1 cellular context compared by ENCODE assay signal in the genomic region with DNA sequence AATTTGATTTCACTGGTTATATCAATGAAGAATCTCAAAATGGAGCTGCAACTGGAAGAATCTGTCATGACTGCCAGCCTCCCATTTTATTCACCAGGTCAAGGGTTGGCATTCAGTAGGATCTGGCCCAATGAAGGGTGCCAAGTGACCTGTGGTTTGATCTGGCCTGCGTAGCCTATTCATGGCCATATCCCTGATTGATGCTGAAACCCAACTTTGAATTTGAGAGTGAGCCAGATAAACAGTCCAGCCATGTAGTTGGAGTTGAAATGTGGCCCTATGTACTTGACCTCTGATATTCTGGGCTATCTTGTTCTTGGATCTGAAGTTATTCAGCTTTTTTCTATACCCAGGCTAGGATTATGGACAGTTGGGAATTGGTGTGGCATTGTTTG.
TF ChIP-seq lines count a peak whose summit lies in the region.

No MANE protein-coding gene starts in this region.

TF ChIP-seq in HCT116, 20 proteins besides CTCF, POLR2A, EP300 and RAD21 (continued from another document):
- TF ChIP-seq, protein P1, sequence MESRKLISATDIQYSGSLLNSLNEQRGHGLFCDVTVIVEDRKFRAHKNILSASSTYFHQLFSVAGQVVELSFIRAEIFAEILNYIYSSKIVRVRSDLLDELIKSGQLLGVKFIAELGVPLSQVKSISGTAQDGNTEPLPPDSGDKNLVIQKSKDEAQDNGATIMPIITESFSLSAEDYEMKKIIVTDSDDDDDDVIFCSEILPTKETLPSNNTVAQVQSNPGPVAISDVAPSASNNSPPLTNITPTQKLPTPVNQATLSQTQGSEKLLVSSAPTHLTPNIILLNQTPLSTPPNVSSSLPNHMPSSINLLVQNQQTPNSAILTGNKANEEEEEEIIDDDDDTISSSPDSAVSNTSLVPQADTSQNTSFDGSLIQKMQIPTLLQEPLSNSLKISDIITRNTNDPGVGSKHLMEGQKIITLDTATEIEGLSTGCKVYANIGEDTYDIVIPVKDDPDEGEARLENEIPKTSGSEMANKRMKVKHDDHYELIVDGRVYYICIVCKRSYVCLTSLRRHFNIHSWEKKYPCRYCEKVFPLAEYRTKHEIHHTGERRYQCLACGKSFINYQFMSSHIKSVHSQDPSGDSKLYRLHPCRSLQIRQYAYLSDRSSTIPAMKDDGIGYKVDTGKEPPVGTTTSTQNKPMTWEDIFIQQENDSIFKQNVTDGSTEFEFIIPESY (IDR thresholded peaks at IDR 0.05; ENCODE audit: extremely low read depth, insufficient replicate concordance, low read length), result no peak
- TF ChIP-seq, protein P2, sequence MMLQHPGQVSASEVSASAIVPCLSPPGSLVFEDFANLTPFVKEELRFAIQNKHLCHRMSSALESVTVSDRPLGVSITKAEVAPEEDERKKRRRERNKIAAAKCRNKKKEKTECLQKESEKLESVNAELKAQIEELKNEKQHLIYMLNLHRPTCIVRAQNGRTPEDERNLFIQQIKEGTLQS (IDR thresholded peaks at IDR 0.05), result no peak
- TF ChIP-seq ELF1 (IDR thresholded peaks at IDR 0.05; ENCODE audit: borderline replicate concordance, low read depth) (no peak), FOSL1 (IDR thresholded peaks at IDR 0.05; ENCODE audit: low read depth) (no peak), ZFX (IDR thresholded peaks at IDR 0.05) (no peak), CEBPB (IDR thresholded peaks at IDR 0.05; ENCODE audit: low read depth) (no peak)
TF ChIP-seq in HCT116: peak in this region for 0.
